In the genomic region with DNA sequence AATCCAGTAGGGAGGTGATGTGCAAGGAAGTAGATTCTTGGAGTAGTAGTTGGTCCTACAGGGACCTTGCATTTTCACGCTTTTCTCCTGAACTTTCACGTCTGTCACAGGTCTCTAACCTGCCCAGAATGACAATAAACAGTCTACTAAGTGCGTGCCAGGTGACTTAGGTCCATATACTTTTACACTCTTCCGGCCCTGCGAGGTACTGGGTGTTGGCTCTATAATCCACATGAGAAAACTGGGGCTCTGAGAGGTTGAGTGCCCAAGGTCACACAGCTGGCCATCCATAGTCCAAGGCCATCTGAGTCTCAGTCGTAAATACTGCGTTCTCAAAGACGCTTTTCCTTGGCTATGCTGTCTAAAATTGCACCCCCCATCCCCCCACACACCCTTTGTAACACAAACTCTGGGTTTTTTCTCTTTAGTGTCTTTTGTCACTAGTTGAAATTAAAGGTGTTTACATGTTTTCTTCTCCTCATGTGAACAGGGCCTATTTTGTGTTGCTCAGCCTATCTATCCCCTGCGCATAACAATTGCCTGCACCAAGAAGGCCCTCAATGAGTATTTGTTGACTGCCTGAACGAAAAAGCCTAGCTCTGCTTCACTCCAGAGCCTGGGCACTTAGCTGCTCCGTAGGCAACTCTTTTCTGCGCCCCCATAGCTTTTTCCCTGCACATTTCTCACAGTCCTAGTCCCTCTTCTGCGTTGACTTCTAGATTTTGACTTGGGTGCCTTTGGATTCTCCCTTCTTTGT, we compare ENCODE assay signal across 9 cellular contexts. TPM values are rescaled to one million over a fixed set of nuclear protein-coding genes. Genes with fewer than 3 reads are reported as not detected.
DNase-seq lines count a peak whose midpoint lies in the region; TF ChIP-seq lines count a peak whose summit lies in the region.
"Had no signal": no experiment of that assay in that cellular context is flagged by ENCODE, and none has a peak within 500 bp of the region (broad histone marks: within the 10 kb centered on the region; RNA-seq: fewer than 3 reads in every experiment).

No MANE protein-coding gene starts in this region.

- H3K9ac ChIP-seq in Loucy (ENCODE audit: low read depth, low read length, poor library complexity, severe bottlenecking): peak overlapping the region; percentile 88
- peak overlapping the region; percentile 82 to 84 for H3K9ac ChIP-seq in colonic mucosa (ENCODE audit: low read depth in 2 of 2, low read length in 2 of 2)

- H3K9me3 ChIP-seq in Loucy (ENCODE audit: insufficient read depth, low read depth, low read length): no peaks in the 10 kb centered on the region
- H3K9me3 ChIP-seq in colonic mucosa: no peaks in the 10 kb centered on the region

- H3K4me1 ChIP-seq in Loucy (ENCODE audit: insufficient read depth, low read length, poor library complexity, severe bottlenecking) (peaks cover 18% of the 10 kb centered on the region), colonic mucosa (no peaks in the 10 kb centered on the region)

- H3K4me3 ChIP-seq in Loucy (ENCODE audit: low read length, poor library complexity, severe bottlenecking) (peak overlapping the region; percentile 90), colonic mucosa (peak overlapping the region; percentile 72)

- H3K9me3 Mint-ChIP-seq in activated naive CD4-positive, alpha-beta T cell treated with anti-CD3 and anti-CD28 coated beads, Interleukin-2, amount 50 U/mL, for 24 hours: no peaks in the 10 kb centered on the region

- intact Hi-C loops in colonic mucosa (cut with DNase I): no loop called here

- no peak overlapping the region for H2AFZ ChIP-seq in Loucy (ENCODE audit: low read length)

- H3K27ac ChIP-seq in colonic mucosa: peak overlapping the region; percentile 68

- peak overlapping the region; percentile 96 for H3K4me2 ChIP-seq in Loucy (ENCODE audit: low read depth, low read length, poor library complexity, severe bottlenecking)

- no peaks in the 10 kb centered on the region for H3K36me3 ChIP-seq in Loucy (ENCODE audit: insufficient read depth, low read length)
- H3K36me3 ChIP-seq in colonic mucosa: no peaks in the 10 kb centered on the region

- H3K4me3 Mint-ChIP-seq in activated naive CD4-positive, alpha-beta T cell treated with anti-CD3 and anti-CD28 coated beads, Interleukin-2, amount 50 U/mL, for 24 hours: peak overlapping the region; percentile 98

- H3K4me1 Mint-ChIP-seq in activated naive CD4-positive, alpha-beta T cell treated with anti-CD3 and anti-CD28 coated beads, Interleukin-2, amount 50 U/mL, for 24 hours: peaks cover 63% of the 10 kb centered on the region

- peaks cover 44% of the 10 kb centered on the region for H4K20me1 ChIP-seq in Loucy (ENCODE audit: insufficient read depth, low read length, poor library complexity, severe bottlenecking)

- H3K27ac Mint-ChIP-seq in activated naive CD4-positive, alpha-beta T cell treated with anti-CD3 and anti-CD28 coated beads, Interleukin-2, amount 50 U/mL, for 24 hours: peak overlapping the region; percentile 97

- H3F3A ChIP-seq in Loucy (ENCODE audit: low read depth): no peaks in the 10 kb centered on the region

- no peaks in the 10 kb centered on the region for H3K9me2 ChIP-seq in Loucy (replicated peaks; ENCODE audit: low read depth, low read length)

- H3K27me3 ChIP-seq in Loucy (ENCODE audit: insufficient read depth, low read length, poor library complexity, severe bottlenecking) (no peaks in the 10 kb centered on the region), colonic mucosa (no peaks in the 10 kb centered on the region)

- no peaks in the 10 kb centered on the region for H3K27me3 Mint-ChIP-seq in activated naive CD4-positive, alpha-beta T cell treated with anti-CD3 and anti-CD28 coated beads, Interleukin-2, amount 50 U/mL, for 24 hours

- peaks cover 33% of the 10 kb centered on the region for H3K36me3 Mint-ChIP-seq in activated naive CD4-positive, alpha-beta T cell treated with anti-CD3 and anti-CD28 coated beads, Interleukin-2, amount 50 U/mL, for 24 hours

- DNase-seq in activated naive CD4-positive, alpha-beta T cell (lab: John Stamatoyannopoulos, UW): no peak
- DNase-seq in colonic mucosa (peak; percentile 66), myocyte (ENCODE audit: low read depth) (peak; percentile 32), CD1c-positive myeloid dendritic cell (ENCODE audit: extremely low spot score) (no peak), middle frontal gyrus (ENCODE audit: extremely low spot score, low spot score) (no peak), NCI-H1694 (lab: John Stamatoyannopoulos, UW) (no peak)

- no peak for TF ChIP-seq CTCF in Loucy (conservative IDR thresholded peaks at IDR 0.05; ENCODE audit: low read length)
- no peak for TF ChIP-seq CTCF in colonic mucosa (IDR thresholded peaks at IDR 0.05)

- peaks cover 58% of the 10 kb centered on the region for H3K79me2 ChIP-seq in Loucy (ENCODE audit: insufficient read depth, low read length)

RNA-seq across cellular contexts. Expression of gene SFXN1, which starts 0.9 kb away (rescaled TPM):
- total RNA-seq in colonic mucosa: 10 to 100 TPM; 71.9 to 95.7 TPM
- total RNA-seq in myocyte: 30.7 and 45.9 TPM in 2 replicates
- polyA plus RNA-seq in myocyte (2012): 35.3 TPM

RNA-seq across cellular contexts. Expression of gene DRD1, which starts 35.3 kb away (rescaled TPM):
- total RNA-seq in colonic mucosa: under 1 TPM in 1 of 2 donors, not detected in 1; 0.10 TPM
- not detected in 2 replicates for total RNA-seq in myocyte
- polyA plus RNA-seq in myocyte (2012): 0.08 TPM
- total RNA-seq: glomerular endothelial cell had no signal

Comparison
In these comparisons a context has a peak if more than half of its experiments do, and no peak if none do; other contexts are left out.
1. DNase-seq: peak in colonic mucosa (single experiment) and myocyte (single experiment); none in activated naive CD4-positive, alpha-beta T cell (0 of 4), CD1c-positive myeloid dendritic cell (single experiment), middle frontal gyrus (single experiment) and NCI-H1694 (single experiment).